Comparison of ENCODE assay signal across 2 cellular contexts in the genomic region with DNA sequence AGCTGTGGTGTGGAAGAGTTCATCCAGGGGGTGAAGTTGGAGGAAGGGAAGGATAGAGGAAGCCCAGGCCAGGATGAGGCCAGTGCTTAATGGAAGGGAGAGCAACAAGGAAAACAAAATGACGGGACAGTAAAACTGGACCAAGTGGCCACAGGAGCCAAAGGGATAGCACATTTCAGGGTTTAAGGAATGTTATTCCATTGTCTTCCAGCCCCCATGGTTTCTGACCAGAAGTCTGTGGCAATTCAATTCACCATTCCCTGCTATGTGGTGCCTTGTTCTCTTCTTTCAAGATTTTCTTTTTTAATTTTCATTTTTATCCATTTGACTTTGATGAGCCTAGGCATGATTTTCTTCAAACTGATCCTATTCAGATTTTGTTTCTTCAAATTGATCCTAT.
A peak's percentile ranks its signal among the peaks of the same experiment; 100 is the strongest.
TF ChIP-seq lines count a peak whose summit lies in the region.

No MANE protein-coding gene starts in this region.

TF ChIP-seq in HepG2, 621 proteins besides CTCF, POLR2A, EP300 and RAD21:
- TF ChIP-seq IKZF1 (IDR thresholded peaks at IDR 0.05) (no peak), ZNF317 (CRISPR knock-in tag; IDR thresholded peaks at IDR 0.05) (peak; percentile 99)

TF ChIP-seq in WTC11, 78 proteins besides CTCF, POLR2A, EP300 and RAD21:
- TF ChIP-seq ZNF317 (CRISPR knock-in tag; IDR thresholded peaks at IDR 0.05; ENCODE audit: borderline replicate concordance, low read depth) (peak; percentile 99), STAT6 (CRISPR knock-in tag; conservative IDR thresholded peaks at IDR 0.05; ENCODE audit: low read depth) (no peak)
TF ChIP-seq in WTC11: peak in this region for 1.
